9 cellular contexts compared by ENCODE assay signal in genomic region chr3:177538064-177538742, GRCh38.
DNase-seq lines count a peak whose midpoint lies in the region; ATAC-seq, FAIRE-seq and TF ChIP-seq lines count a peak whose summit lies in the region.
"Had no signal": no experiment of that assay in that cellular context is flagged by ENCODE, and none has a peak within 500 bp of the region (broad histone marks: within the 10 kb centered on the region; RNA-seq: fewer than 3 reads in every experiment).

No MANE protein-coding gene starts in this region.

- peaks cover 0 to 5% (median 0%) of the 10 kb centered on the region in 8 donors for H3K9me3 Mint-ChIP-seq in CD4-positive, alpha-beta memory T cell
- H3K9me3 Mint-ChIP-seq in effector memory CD8-positive, alpha-beta T cell = no peaks in the 10 kb centered on the region

- intact Hi-C loops in CD4-positive, alpha-beta memory T cell (cut with micrococcal nuclease) = loop anchor here (5.0 kb wide), 3 partner anchors 59 to 486 kb away; no protein-coding TSS in a partner anchor

- H4K20me1 ChIP-seq in OCI-LY1 (ENCODE audit: insufficient read depth, low read length) = no peaks in the 10 kb centered on the region

- H3K36me3 ChIP-seq in CD4-positive, alpha-beta memory T cell (ENCODE audit: insufficient read depth, low read length) = no peaks in the 10 kb centered on the region
- no peaks in the 10 kb centered on the region for H3K36me3 ChIP-seq in OCI-LY1 (ENCODE audit: insufficient read depth, low read length)
- no peaks in the 10 kb centered on the region for H3K36me3 ChIP-seq in neuronal stem cell (replicated peaks in 1 of 2; ENCODE audit: control insufficient read depth in 2 of 2, insufficient read depth in 2 of 2, low read length in 2 of 2)

- no peak for DNase-seq in CD4-positive, alpha-beta memory T cell
- DNase-seq in effector memory CD8-positive, alpha-beta T cell = no peak
- DNase-seq in neuronal stem cell (ENCODE audit: low spot score) (no peak), mesenteric fat pad (ENCODE audit: low spot score) (no peak), SIG-M5 (lab: John Stamatoyannopoulos, UW) (no peak), RCC 7860 (ENCODE audit: low spot score) (no peak), NCI-H1092 treated with DMSO at 0.1 percent for 48 hours (lab: John Stamatoyannopoulos, UW) (no peak)
- DNase-seq: erythroblast had no signal

- peaks cover 46 to 64% (median 55%) of the 10 kb centered on the region in 4 donors for H3K4me1 Mint-ChIP-seq in CD4-positive, alpha-beta memory T cell
- H3K4me1 Mint-ChIP-seq in effector memory CD8-positive, alpha-beta T cell (ENCODE audit: low read depth in 2 of 2) = peaks cover 43 to 54% of the 10 kb centered on the region in 2 donors

- H2AFZ ChIP-seq in OCI-LY1 (ENCODE audit: low read length) = peak overlapping the region; percentile 31; the same call in 1 of the 2 replicates
- peak overlapping the region; percentile 30 for H2AFZ ChIP-seq in neuronal stem cell (ENCODE audit: low read length)

- no peak overlapping the region for H2BK15ac ChIP-seq in neuronal stem cell (ENCODE audit: low read length)

- no peak for TF ChIP-seq CTCF in OCI-LY1 (IDR thresholded peaks at IDR 0.05; ENCODE audit: low read length)

- no CpG with 5 or more reads among the region's 4 CpGs for WGBS in neuronal stem cell (ENCODE audit: extremely low coverage in 2 of 2, insufficient read length in 2 of 2, insufficient replicate concordance in 1 of 2), 2 donors

- H3K4me3 ChIP-seq in CD4-positive, alpha-beta memory T cell (ENCODE audit: low read length in 2 of 2) = no peak overlapping the region
- H3K4me3 ChIP-seq in OCI-LY1 (ENCODE audit: low read depth, low read length, poor library complexity, severe bottlenecking) = no peak overlapping the region
- no peak overlapping the region for H3K4me3 ChIP-seq in neuronal stem cell (ENCODE audit: low read length in 2 of 2)

- no peak overlapping the region for H2BK12ac ChIP-seq in neuronal stem cell (ENCODE audit: low read length)

- CTCF ChIA-PET in CD4-positive, alpha-beta memory T cell (lab: Charles Lee; ENCODE audit: partially characterized antibody) = interaction anchor here (0.6 to 2.9 kb wide), 13 partner anchors 9 to 487 kb away, joined by 3 to 9 read pairs (median 3); no protein-coding TSS in a partner anchor

- no peaks in the 10 kb centered on the region for H3K79me1 ChIP-seq in neuronal stem cell (ENCODE audit: low read depth, low read length)

- H2BK5ac ChIP-seq in neuronal stem cell (ENCODE audit: low read length) = no peak overlapping the region

- H3K18ac ChIP-seq in neuronal stem cell (ENCODE audit: low read length) = no peak overlapping the region

- H3K4me2 ChIP-seq in OCI-LY1 (ENCODE audit: low read length) (peak overlapping the region; percentile 38; the same call in 1 of the 2 replicates), neuronal stem cell (ENCODE audit: insufficient read depth, low read length, poor library complexity, severe bottlenecking) (no peak overlapping the region)

- H3K4me3 Mint-ChIP-seq in CD4-positive, alpha-beta memory T cell = peak overlapping the region; percentile 55 to 87 (median 84)
- H3K4me3 Mint-ChIP-seq in effector memory CD8-positive, alpha-beta T cell = peak overlapping the region; percentile 72 to 86

- no peak overlapping the region for H2BK120ac ChIP-seq in neuronal stem cell (ENCODE audit: low read depth, low read length)

- H3K27ac ChIP-seq in CD4-positive, alpha-beta memory T cell (ENCODE audit: low read depth, low read length) = peak overlapping the region; percentile 36
- no peak overlapping the region for H3K27ac ChIP-seq in OCI-LY1 (ENCODE audit: low read depth, low read length, poor library complexity, severe bottlenecking)
- no peak overlapping the region for H3K27ac ChIP-seq in neuronal stem cell (replicated peaks; ENCODE audit: low read length)

- H3K27me3 Mint-ChIP-seq in CD4-positive, alpha-beta memory T cell = no peaks in the 10 kb centered on the region
- no peaks in the 10 kb centered on the region for H3K27me3 Mint-ChIP-seq in effector memory CD8-positive, alpha-beta T cell

- no peaks in the 10 kb centered on the region for H3K36me3 Mint-ChIP-seq in CD4-positive, alpha-beta memory T cell
- H3K36me3 Mint-ChIP-seq in effector memory CD8-positive, alpha-beta T cell (ENCODE audit: insufficient read depth) = peaks cover 3% of the 10 kb centered on the region

- no peaks in the 10 kb centered on the region for H3K9me2 ChIP-seq in OCI-LY1 (ENCODE audit: low read depth, low read length)

- H3K4me1 ChIP-seq in CD4-positive, alpha-beta memory T cell (ENCODE audit: insufficient read depth, low read length) = peaks cover 46% of the 10 kb centered on the region
- H3K4me1 ChIP-seq in OCI-LY1 (ENCODE audit: insufficient read depth, low read length, severe bottlenecking) (peaks cover 17% of the 10 kb centered on the region), neuronal stem cell (ENCODE audit: control insufficient read depth in 2 of 2, insufficient read depth in 1 of 2, low read depth in 1 of 2, low read length in 2 of 2) (peaks cover 0 to 25% of the 10 kb centered on the region in 2 donors)

- no peak overlapping the region for H2AK5ac ChIP-seq in neuronal stem cell (ENCODE audit: low read depth, low read length)

- FAIRE-seq in RCC 7860 (lab: Jason Lieb, UNC) = no peak

- no peak overlapping the region for H3K4ac ChIP-seq in neuronal stem cell (ENCODE audit: low read length)

- H3K9ac ChIP-seq in OCI-LY1 (ENCODE audit: low read length) (no peak overlapping the region), neuronal stem cell (ENCODE audit: low read depth, low read length, poor library complexity) (no peak overlapping the region)

- no peak overlapping the region for H4K91ac ChIP-seq in neuronal stem cell (ENCODE audit: low read depth, low read length, poor library complexity)

- no peak overlapping the region for H3K14ac ChIP-seq in neuronal stem cell (ENCODE audit: low read length)

- no peak overlapping the region for H4K8ac ChIP-seq in neuronal stem cell (ENCODE audit: low read depth, low read length)

- POLR2A ChIA-PET in CD4-positive, alpha-beta memory T cell (lab: Charles Lee; ENCODE audit: partially characterized antibody) = interaction anchor here (0.7 to 3.4 kb wide), 22 partner anchors 8 to 393 kb away, joined by 3 to 34 read pairs (median 5); partner anchors contain the start of gene TBL1XR1

- no peaks in the 10 kb centered on the region for H3K27me3 ChIP-seq in CD4-positive, alpha-beta memory T cell (ENCODE audit: insufficient read depth, low read length)
- no peaks in the 10 kb centered on the region for H3K27me3 ChIP-seq in OCI-LY1 (ENCODE audit: insufficient read depth, low read length)
- no peaks in the 10 kb centered on the region for H3K27me3 ChIP-seq in neuronal stem cell (ENCODE audit: control insufficient read depth in 3 of 3, insufficient read depth in 3 of 3, low read depth in 1 of 3, low read length in 3 of 3)

- H3K79me2 ChIP-seq in OCI-LY1 (ENCODE audit: insufficient read depth, low read length) = no peaks in the 10 kb centered on the region

- H3K27ac Mint-ChIP-seq in CD4-positive, alpha-beta memory T cell = peak overlapping the region; percentile 79 to 93 (median 92)
- H3K27ac Mint-ChIP-seq in effector memory CD8-positive, alpha-beta T cell = peak overlapping the region; percentile 81 to 94

- H3F3A ChIP-seq in OCI-LY1 (ENCODE audit: insufficient read depth, low read length) = no peaks in the 10 kb centered on the region

- no peak overlapping the region for H3K23ac ChIP-seq in neuronal stem cell (ENCODE audit: low read depth, low read length, poor library complexity)

- ATAC-seq in effector memory CD8-positive, alpha-beta T cell (replicated peaks) = no peak

- no peaks in the 10 kb centered on the region for H3K9me3 ChIP-seq in CD4-positive, alpha-beta memory T cell (ENCODE audit: control insufficient read depth in 1 of 2, low read length in 2 of 2)
- H3K9me3 ChIP-seq in OCI-LY1 (ENCODE audit: low read length) = no peaks in the 10 kb centered on the region
- H3K9me3 ChIP-seq in neuronal stem cell (replicated peaks in 1 of 2; ENCODE audit: control insufficient read depth in 2 of 2, insufficient read depth in 1 of 2, low read depth in 1 of 2, low read length in 2 of 2) = no peaks in the 10 kb centered on the region
